In the genomic region with DNA sequence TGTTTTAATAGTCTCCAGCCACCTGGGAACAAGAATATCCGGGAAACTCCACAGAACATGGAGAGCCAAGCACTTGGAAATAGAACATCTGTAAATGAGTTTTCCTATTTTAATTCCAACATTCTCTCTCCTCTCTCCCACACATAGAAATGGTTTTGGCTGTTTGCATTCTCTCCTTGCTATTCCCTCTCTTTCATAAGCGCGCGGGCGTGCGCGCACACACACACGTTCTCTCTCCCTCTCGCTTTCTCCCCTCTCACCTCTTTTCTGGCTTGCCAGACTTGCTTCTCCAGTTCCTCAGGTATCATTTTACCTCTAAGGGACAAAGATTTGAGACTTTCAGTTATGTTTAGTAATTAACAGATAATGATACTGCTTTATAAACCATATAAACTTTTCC, we compare ENCODE assay signal across 23 cellular contexts. TPM values are rescaled to one million over a fixed set of nuclear protein-coding genes. Genes with fewer than 3 reads are reported as not detected.
DNase-seq lines count a peak whose midpoint lies in the region; ATAC-seq lines count a peak whose summit lies in the region.
"Had no signal": no experiment of that assay in that cellular context is flagged by ENCODE, and none has a peak within 500 bp of the region (broad histone marks: within the 10 kb centered on the region; RNA-seq: fewer than 3 reads in every experiment).

No MANE protein-coding gene starts in this region.

- H2BK120ac ChIP-seq in trophoblast cell (ENCODE audit: insufficient read depth, low read length, poor library complexity), result no peak overlapping the region

- ATAC-seq in left ventricle myocardium superior, result peak; percentile 27
- ATAC-seq: A549 had no signal

- no peaks in the 10 kb centered on the region for H3K36me3 ChIP-seq in trophoblast cell (ENCODE audit: control insufficient read depth in 1 of 2, insufficient read depth in 2 of 2, low read length in 2 of 2)

- H3K9me3 ChIP-seq in trophoblast cell (ENCODE audit: insufficient read depth, low read depth, low read length), result no peaks in the 10 kb centered on the region
- H3K9me3 ChIP-seq: A549 had no signal

- no peak overlapping the region for H3K18ac ChIP-seq in trophoblast cell (ENCODE audit: low read length)

- no peak overlapping the region for H3K23ac ChIP-seq in trophoblast cell (ENCODE audit: low read length)

- H3K27ac ChIP-seq in trophoblast cell (ENCODE audit: low read depth, low read length), result no peak overlapping the region
- H3K27ac ChIP-seq: A549, GM23248 had no signal

- H2AFZ ChIP-seq in trophoblast cell (ENCODE audit: insufficient read depth, low read length, poor library complexity), result no peak overlapping the region
- H2AFZ ChIP-seq: GM23248 had no signal

- no peak for DNase-seq in left ventricle myocardium superior
- no peak for DNase-seq in cardiac septum (ENCODE audit: low spot score)
- peak; percentile 36 to 51 for DNase-seq in trophoblast cell
- peak; percentile 64 for DNase-seq in ureter (ENCODE audit: low spot score)
- DNase-seq in NCI-H2029 treated with DMSO at 0.1 percent for 48 hours (lab: John Stamatoyannopoulos, UW), result no peak
- DNase-seq in T-helper 1 cell, result no peak
- DNase-seq: 8988T; ACHN; AML-193; C1 segment of cervical spinal cord; Calu3; CD4-positive, alpha-beta memory T cell; COR-L47; DMS53; DMS79 treated with DMSO at 0.1 percent for 48 hours; GF-D8; GM23248; H7; HCEC 1CT had no signal

- H3K4me3 ChIP-seq in trophoblast cell (ENCODE audit: low read depth, low read length), result no peak overlapping the region
- H3K4me3 ChIP-seq: A549, GM23248 had no signal

- no peak overlapping the region for H3K4me2 ChIP-seq in trophoblast cell (ENCODE audit: low read length)
- H3K4me2 ChIP-seq: A549 had no signal

- intact Hi-C loops in left ventricle myocardium superior (cut with micrococcal nuclease), result no loop called here
- intact Hi-C loops in cardiac septum (cut with DNase I), result no loop called here

- no peak overlapping the region for H4K91ac ChIP-seq in trophoblast cell (ENCODE audit: low read depth, low read length)

- WGBS in trophoblast cell (ENCODE audit: extremely low coverage, insufficient coverage, insufficient read length), result no CpG with 5 or more reads among the region's 9 CpGs

- no peak overlapping the region for H4K8ac ChIP-seq in trophoblast cell (ENCODE audit: low read depth, low read length)

- no peaks in the 10 kb centered on the region for H3K79me2 ChIP-seq in trophoblast cell (ENCODE audit: control insufficient read depth, insufficient read depth, low read length, poor library complexity)

- H2AK5ac ChIP-seq in trophoblast cell (ENCODE audit: low read length), result no peak overlapping the region

- H3K4me1 ChIP-seq in trophoblast cell (ENCODE audit: control insufficient read depth in 1 of 2, insufficient read depth in 2 of 2, low read length in 2 of 2), result no peaks in the 10 kb centered on the region
- H3K4me1 ChIP-seq: A549 had no signal

- H3K27me3 ChIP-seq in trophoblast cell (ENCODE audit: insufficient read depth, low read length), result no peaks in the 10 kb centered on the region

- no peak overlapping the region for H2BK5ac ChIP-seq in trophoblast cell (ENCODE audit: low read depth, low read length, poor library complexity)

- no peak overlapping the region for H2BK12ac ChIP-seq in trophoblast cell (ENCODE audit: low read length)

- no peak overlapping the region for H3K14ac ChIP-seq in trophoblast cell (ENCODE audit: low read length)

- no peak overlapping the region for H3K4ac ChIP-seq in trophoblast cell (ENCODE audit: low read depth, low read length)

- H3K9ac ChIP-seq in trophoblast cell (ENCODE audit: low read length), result no peak overlapping the region
- H3K9ac ChIP-seq: GM23248 had no signal

- H3K79me1 ChIP-seq in trophoblast cell (ENCODE audit: low read length), result no peaks in the 10 kb centered on the region

- no peak overlapping the region for H4K12ac ChIP-seq in trophoblast cell (ENCODE audit: low read depth, low read length)

RNA-seq across cellular contexts. Expression of a gene that starts 50.5 kb away (rescaled TPM):
- total RNA-seq in left ventricle myocardium superior (not detected), cardiac septum (0.62 TPM), ureter (0.10 TPM)
- polyA plus RNA-seq in trophoblast cell (2013), result 0.19 and 0.26 TPM in 2 replicates
- total RNA-seq: Calu3; CD4-positive, alpha-beta memory T cell; Daoy; G401; GM23248; H7 had no signal
- polyA plus RNA-seq: A549; BJ; CD4-positive, alpha-beta memory T cell; GM23248 had no signal

Comparison
In these comparisons a context has a peak if more than half of its experiments do, and no peak if none do; other contexts are left out.
1. DNase-seq: peak in trophoblast cell (2 of 2) and ureter (single experiment); none in left ventricle myocardium superior (single experiment), cardiac septum (single experiment), NCI-H2029 treated with DMSO at 0.1 percent for 48 hours (single experiment) and T-helper 1 cell (0 of 5).